ENCODE assay signal across 12 cellular contexts in the genomic region with DNA sequence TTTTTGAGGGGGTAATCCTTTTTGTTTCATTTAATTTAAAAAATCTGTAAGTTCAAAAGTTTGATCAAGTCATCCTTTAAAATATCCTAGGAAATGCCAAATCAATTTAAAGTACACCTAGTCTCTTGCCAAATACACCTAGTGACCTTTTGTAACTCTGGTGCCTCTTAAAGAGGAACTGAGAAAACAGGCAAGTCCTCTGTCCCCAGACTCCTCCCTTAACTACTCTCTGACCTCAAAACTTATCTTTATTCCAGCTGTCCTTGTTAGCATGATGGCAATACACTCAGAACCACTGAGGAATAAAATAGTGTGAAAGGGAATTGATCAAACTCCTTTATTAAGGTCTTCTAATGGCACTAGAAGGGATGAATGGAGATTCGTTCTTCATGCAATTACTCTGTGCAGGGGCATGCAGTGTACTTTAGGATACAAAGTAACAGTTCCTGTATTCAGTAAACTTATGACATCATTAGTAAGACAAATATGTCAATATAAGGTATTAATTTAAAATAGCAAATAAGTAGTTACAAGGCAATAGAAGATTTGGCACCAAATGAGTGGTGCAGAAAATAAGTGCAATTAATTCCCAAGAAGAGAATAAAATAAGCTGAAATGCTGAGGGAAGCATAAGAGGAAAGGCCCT. TPM values are rescaled to one million over a fixed set of nuclear protein-coding genes. Genes with fewer than 3 reads are reported as not detected.
DNase-seq lines count a peak whose midpoint lies in the region; ATAC-seq lines count a peak whose summit lies in the region.
"Had no signal": no experiment of that assay in that cellular context is flagged by ENCODE, and none has a peak within 500 bp of the region (broad histone marks: within the 10 kb centered on the region; RNA-seq: fewer than 3 reads in every experiment).

No MANE protein-coding gene starts in this region.

- DNase-seq in KBM-7 (peak; percentile 82), naive B cell (peak; percentile 19), NCI-H1436 treated with DMSO at 0.1 percent for 48 hours (lab: John Stamatoyannopoulos, UW) (no peak), H7 (no peak), AG08395 (ENCODE audit: low spot score) (no peak)
- no peak for DNase-seq in NK-92 treated with Interleukin-12 subunit alpha and Interleukin-12 subunit beta, amount 100 ng/mL, for 24 hours (lab: John Stamatoyannopoulos, UW)
- DNase-seq: activated CD4-positive, alpha-beta memory T cell treated with anti-CD3 and anti-CD28 coated beads for 36 hours; mammary epithelial cell; NCI-H1930; stimulated activated CD4-positive, alpha-beta T cell treated with anti-CD3 and anti-CD28 coated beads, Interleukin-4, amount 100 ng/mL, for 4 hours had no signal

- no peak overlapping the region for H3K4me3 ChIP-seq in H7 (ENCODE audit: insufficient read depth, low read depth, low read length)

- peaks cover 9 to 40% (median 15%) of the 10 kb centered on the region in 3 donors for H3K4me1 Mint-ChIP-seq in naive B cell

- H3K36me3 Mint-ChIP-seq in naive B cell = no peaks in the 10 kb centered on the region
- H3K36me3 Mint-ChIP-seq: activated CD4-positive, alpha-beta memory T cell treated with anti-CD3 and anti-CD28 coated beads for 36 hours had no signal

- no peak overlapping the region for H3K4me3 Mint-ChIP-seq in naive B cell
- H3K4me3 Mint-ChIP-seq: activated CD4-positive, alpha-beta memory T cell treated with anti-CD3 and anti-CD28 coated beads for 36 hours had no signal

- H3K36me3 ChIP-seq in H7 (replicated peaks; ENCODE audit: control insufficient read depth, insufficient read depth, low read length) = no peaks in the 10 kb centered on the region

- peak overlapping the region in 1 of 6 donors; percentile 24 for H3K27ac Mint-ChIP-seq in naive B cell
- H3K27ac Mint-ChIP-seq: activated CD4-positive, alpha-beta memory T cell treated with anti-CD3 and anti-CD28 coated beads for 36 hours had no signal

- peaks cover 0 to 2% (median 0%) of the 10 kb centered on the region in 7 donors for H3K9me3 Mint-ChIP-seq in naive B cell
- H3K9me3 Mint-ChIP-seq: activated CD4-positive, alpha-beta memory T cell treated with anti-CD3 and anti-CD28 coated beads for 36 hours had no signal

- in situ Hi-C loops in KBM-7 (cut with MboI; ENCODE audit: low pct_unique_long_range_greater_than_20kb, low sequenced_read_pairs) = no loop called here

- H3K27me3 ChIP-seq in H7 (ENCODE audit: control insufficient read depth, insufficient read depth, low read length) = peaks cover 11% of the 10 kb centered on the region

- peaks cover 17 to 34% (median 19%) of the 10 kb centered on the region in 3 donors for H3K27me3 Mint-ChIP-seq in naive B cell
- H3K27me3 Mint-ChIP-seq: activated CD4-positive, alpha-beta memory T cell treated with anti-CD3 and anti-CD28 coated beads for 36 hours had no signal

- peak; percentile 83 for ATAC-seq in GM18870 (IDR thresholded peaks at IDR 0.05; ENCODE audit: unreplicated experiment)
- peak; percentile 87 for ATAC-seq in HG02610 (IDR thresholded peaks at IDR 0.05; ENCODE audit: unreplicated experiment)
- ATAC-seq in naive B cell (ENCODE audit: low read depth in 2 of 2) = peak; percentile 74 to 78

RNA-seq across cellular contexts. Expression of gene FAR2, which starts 3.3 kb away (rescaled TPM):
- 1 to 10 TPM in 1 of 6 donors, under 1 TPM in 3, not detected in 2; 0.23 to 1.0 (median 0.81) TPM for polyA plus RNA-seq in naive B cell (ENCODE audit: low read depth in 6 of 6)
- total RNA-seq in H7 (2014; rRNA removed; shearing (Covaris generic)) = 16.1 and 16.2 TPM in 2 replicates

Comparison
In these comparisons a context has a peak if more than half of its experiments do, and no peak if none do; other contexts are left out.
1. DNase-seq: peak in KBM-7 (single experiment) and naive B cell (single experiment); none in NCI-H1436 treated with DMSO at 0.1 percent for 48 hours (single experiment), H7 (single experiment), AG08395 (single experiment) and NK-92 treated with Interleukin-12 subunit alpha and Interleukin-12 subunit beta, amount 100 ng/mL, for 24 hours (single experiment).
2. Peak in every context shown above with its lines, with median percentiles within 50 percentile points of each other: ATAC-seq.